ENCODE assay signal across 8 cellular contexts in the genomic region with DNA sequence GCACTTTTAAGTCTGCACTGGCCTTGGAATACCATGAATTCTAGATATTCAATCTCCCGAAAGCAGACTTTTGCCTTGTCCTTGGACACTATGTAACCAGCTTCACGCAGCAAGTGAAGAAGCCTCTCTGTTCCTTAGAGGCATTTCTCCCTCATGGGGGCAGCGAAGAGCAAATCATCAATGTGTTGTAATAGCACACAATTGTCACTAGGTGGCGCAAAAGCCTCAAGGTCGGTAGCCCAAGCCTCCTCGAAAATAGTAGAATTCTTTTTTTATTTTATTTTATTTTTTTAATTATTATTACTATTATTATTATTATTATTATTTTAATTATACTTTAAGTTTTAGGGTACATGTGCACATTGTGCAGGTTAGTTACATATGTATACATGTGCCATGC.
DNase-seq lines count a peak whose midpoint lies in the region; ATAC-seq and TF ChIP-seq lines count a peak whose summit lies in the region.
"Not testable (repeated sequence)": the region's sequence is repeated elsewhere in the genome, so short reads cannot be mapped to it uniquely, and the experiment has no call there.

No MANE protein-coding gene starts in this region.

- H3K4me3 ChIP-seq in DOHH2 (ENCODE audit: low read length); esophagus squamous epithelium; mucosa of descending colon; thoracic aorta: not testable (repeated sequence)

- H3K9me3 ChIP-seq in DOHH2 (ENCODE audit: control insufficient read depth, insufficient read depth, low read length); esophagus squamous epithelium; mucosa of descending colon; thoracic aorta: not testable (repeated sequence)

- H3K9me2 ChIP-seq in DOHH2 (replicated peaks; ENCODE audit: control insufficient read depth, low read length), result not testable (repeated sequence)

- not testable (repeated sequence) for H3K4me1 ChIP-seq in DOHH2 (ENCODE audit: control insufficient read depth, low read length); esophagus squamous epithelium; mucosa of descending colon (ENCODE audit: low read depth); thoracic aorta (ENCODE audit: control insufficient read depth in 1 of 2, low read depth in 2 of 2)

- intact Hi-C loops in esophagus squamous epithelium (cut with DNase I), result loop anchor here (10.0 kb wide), 1 partner anchor 92 kb away; no protein-coding TSS in a partner anchor
- intact Hi-C loops in mucosa of descending colon (cut with DNase I, micrococcal nuclease), result not testable (repeated sequence)

- H3K27me3 ChIP-seq in DOHH2 (ENCODE audit: control insufficient read depth, low read length); esophagus squamous epithelium; thoracic aorta (replicated peaks; ENCODE audit: insufficient read depth): not testable (repeated sequence)

- peak; percentile 72 for TF ChIP-seq CTCF in DOHH2 (IDR thresholded peaks at IDR 0.05; ENCODE audit: low read depth, low read length, poor library complexity, severe bottlenecking)
- peak; percentile 50 to 81 (median 64) for TF ChIP-seq CTCF in esophagus squamous epithelium (IDR thresholded peaks at IDR 0.05)
- peak; percentile 68 for TF ChIP-seq CTCF in mucosa of descending colon (IDR thresholded peaks at IDR 0.05)
- TF ChIP-seq CTCF in thoracic aorta (IDR thresholded peaks at IDR 0.05), result peak; percentile 67

- ATAC-seq in mucosa of descending colon, result peak; percentile 49
- ATAC-seq in thoracic aorta (ENCODE audit: insufficient number of reproducible peaks, low FRiP score, low read depth), result not testable (repeated sequence)

- TF ChIP-seq POLR2A in esophagus squamous epithelium (IDR thresholded peaks at IDR 0.05), result not testable (repeated sequence)

- not testable (repeated sequence) for H3K36me3 ChIP-seq in DOHH2 (ENCODE audit: control insufficient read depth, low read length); esophagus squamous epithelium; mucosa of descending colon (ENCODE audit: low read depth); thoracic aorta

- DNase-seq in H4 (ENCODE audit: low spot score), result peak; percentile 21
- DNase-seq in LoVo (ENCODE audit: low spot score), result peak; percentile 70
- DNase-seq in RKO (ENCODE audit: low spot score), result peak; percentile 54
- peak; percentile 18 for DNase-seq in activated T-helper 1 cell treated with Interleukin-2 at 50 U/mL for 16 hours (ENCODE audit: low read depth)
- DNase-seq in esophagus squamous epithelium (lab: John Stamatoyannopoulos, UW); thoracic aorta (ENCODE audit: low spot score): not testable (repeated sequence)
- DNase-seq in mucosa of descending colon, result peak in 1 of 3 donors; percentile 47

- not testable (repeated sequence) for H3K79me2 ChIP-seq in DOHH2 (ENCODE audit: control insufficient read depth, low read length)

- WGBS in esophagus squamous epithelium, 2 donors, result 14 to 25% methylated on average over 5 to 6 of the region's 6 CpGs

- H3F3A ChIP-seq in DOHH2 (ENCODE audit: control insufficient read depth, insufficient read depth), result not testable (repeated sequence)

- H3K27ac ChIP-seq in DOHH2 (ENCODE audit: low read depth, low read length); esophagus squamous epithelium; thoracic aorta: not testable (repeated sequence)

- H4K20me1 ChIP-seq in DOHH2 (ENCODE audit: control insufficient read depth, insufficient read depth, low read depth, low read length), result not testable (repeated sequence)

- H3K4me2 ChIP-seq in DOHH2 (ENCODE audit: low read length), result not testable (repeated sequence)
